ENCODE assay signal across 1 cellular context in the genomic region with DNA sequence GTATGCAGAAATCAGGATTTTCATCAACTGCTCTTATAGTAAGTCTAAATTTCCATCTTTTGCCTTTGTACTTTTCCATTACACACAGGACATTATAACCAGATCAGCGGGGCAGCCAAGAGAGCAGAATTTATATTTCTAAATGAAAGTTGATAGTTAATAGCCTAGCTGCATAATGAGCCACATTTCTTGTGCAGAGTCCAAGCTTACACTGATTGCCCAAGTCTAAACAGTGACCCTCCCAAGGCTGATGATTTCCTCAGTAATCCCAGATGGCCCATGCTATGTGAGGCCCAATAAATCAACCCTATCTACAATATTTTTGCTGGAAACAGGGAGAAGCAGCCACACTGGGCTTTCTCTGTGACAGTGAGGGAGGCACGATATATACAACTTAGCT.
TF ChIP-seq lines count a peak whose summit lies in the region.

No MANE protein-coding gene starts in this region.

TF ChIP-seq in HepG2, 621 proteins besides CTCF, POLR2A, EP300 and RAD21 (continued from another document):
- no peak for TF ChIP-seq ZBTB2 (CRISPR knock-in tag; IDR thresholded peaks at IDR 0.05; ENCODE audit: low read depth)
- no peak for TF ChIP-seq XRCC5 (optimal IDR thresholded peaks at IDR 0.05; ENCODE audit: low read length)
- no peak for TF ChIP-seq HOXA7 (CRISPR knock-in tag; IDR thresholded peaks at IDR 0.05)
TF ChIP-seq in HepG2: peak in this region for 0.
